1 cellular context compared by ENCODE assay signal in genomic region chr16:29819506-29819905, GRCh38.
TF ChIP-seq lines count a peak whose summit lies in the region.

No MANE protein-coding gene starts in this region.

TF ChIP-seq in IMR-90, 13 proteins besides CTCF, POLR2A, EP300 and RAD21 (continued from another document):
- TF ChIP-seq BHLHE40 (IDR thresholded peaks at IDR 0.05; ENCODE audit: low read depth, low read length): no peak
- no peak for TF ChIP-seq MAFK (IDR thresholded peaks at IDR 0.05; ENCODE audit: low read depth, low read length)
- TF ChIP-seq CHD1 (IDR thresholded peaks at IDR 0.05; ENCODE audit: low read depth, low read length): no peak
- TF ChIP-seq SMC3 (IDR thresholded peaks at IDR 0.05; ENCODE audit: low read depth, low read length): no peak
- TF ChIP-seq CEBPB (IDR thresholded peaks at IDR 0.05; ENCODE audit: low read depth, low read length): no peak
